In genomic region chr17:40018211-40019121, GRCh38 we compare ENCODE assay signal across 13 cellular contexts. TPM values are rescaled to one million over a fixed set of nuclear protein-coding genes. Genes with fewer than 3 reads are reported as not detected.
DNase-seq lines count a peak whose midpoint lies in the region; FAIRE-seq and TF ChIP-seq lines count a peak whose summit lies in the region.
"Had no signal": no experiment of that assay in that cellular context is flagged by ENCODE, and none has a peak within 500 bp of the region (broad histone marks: within the 10 kb centered on the region; RNA-seq: fewer than 3 reads in every experiment).

No MANE protein-coding gene starts in this region.

- H3K79me2 ChIP-seq in mammary epithelial cell (ENCODE audit: insufficient read depth, low read length): peaks cover 14% of the 10 kb centered on the region

- WGBS in mammary epithelial cell (ENCODE audit: low coverage, missing lambda C conversion rate): 25% methylated on average over 13 of the region's 15 CpGs

- H3K9me3 ChIP-seq in mammary epithelial cell (replicated peaks; ENCODE audit: insufficient read depth, low read length) (no peaks in the 10 kb centered on the region), iPS-20b (ENCODE audit: insufficient read depth, low read depth, low read length) (no peaks in the 10 kb centered on the region), skeletal muscle tissue (ENCODE audit: control insufficient read depth in 3 of 3, low read length in 3 of 3) (no peaks in the 10 kb centered on the region)

- H3K36me3 ChIP-seq in mammary epithelial cell (ENCODE audit: insufficient read depth, low read length) (peaks cover 6% of the 10 kb centered on the region), iPS-20b (ENCODE audit: insufficient read depth, low read depth, low read length) (peaks cover 42% of the 10 kb centered on the region), skeletal muscle tissue (ENCODE audit: control insufficient read depth in 3 of 3, insufficient read depth in 3 of 3, low read length in 3 of 3) (peaks cover 24 to 30% (median 24%) of the 10 kb centered on the region in 3 donors)

- H3K27ac ChIP-seq in mammary epithelial cell (ENCODE audit: insufficient read depth, low read depth, low read length) (peak overlapping the region; percentile 70), iPS-20b (ENCODE audit: low read length) (peak overlapping the region; percentile 82), skeletal muscle tissue (ENCODE audit: low read depth, low read length) (peak overlapping the region; percentile 79)

- H3K4me2 ChIP-seq in mammary epithelial cell (ENCODE audit: insufficient read depth, low read depth, low read length): peak overlapping the region; percentile 68

- intact Hi-C loops in mammary epithelial cell (cut with micrococcal nuclease): no loop called here

- H3K9ac ChIP-seq in mammary epithelial cell (ENCODE audit: insufficient read depth, low read length) (peak overlapping the region; percentile 63), iPS-20b (ENCODE audit: low read depth, low read length) (peak overlapping the region; percentile 57), skeletal muscle tissue (ENCODE audit: low read depth in 1 of 3, low read length in 3 of 3) (peak overlapping the region; percentile 38 to 82 (median 51))

- FAIRE-seq in HTR-8/SVneo (lab: Jason Lieb, UNC): peak; percentile 42
- FAIRE-seq in RCC 7860 (lab: Jason Lieb, UNC): no peak

- H3K4me1 ChIP-seq in mammary epithelial cell (ENCODE audit: insufficient read depth, low read length): peaks cover 87% of the 10 kb centered on the region
- peaks cover 16% of the 10 kb centered on the region; the same call in 1 of the 2 replicates for H3K4me1 ChIP-seq in iPS-20b (ENCODE audit: insufficient read depth, low read length)
- H3K4me1 ChIP-seq in skeletal muscle tissue (ENCODE audit: control insufficient read depth in 3 of 3, insufficient read depth in 3 of 3, low read length in 3 of 3): peaks cover 74 to 94% (median 86%) of the 10 kb centered on the region in 3 donors

- H2AFZ ChIP-seq in mammary epithelial cell (ENCODE audit: low read depth, low read length): no peak overlapping the region

- BruUV-seq in mammary epithelial cell (replicated peaks; lab: Mats Ljungman, UMichigan): no TSS peak

- DNase-seq in HTR-8/SVneo (ENCODE audit: insufficient read length, low spot score) (no peak), mammary epithelial cell (no peak), NCI-H1417 (lab: John Stamatoyannopoulos, UW) (no peak), NCI-H82 (lab: John Stamatoyannopoulos, UW) (no peak), RCC 7860 (ENCODE audit: low spot score) (no peak)
- no peak for DNase-seq in stimulated activated naive CD4-positive, alpha-beta T cell (lab: John Stamatoyannopoulos, UW)
- DNase-seq: activated T-cell treated with anti-CD3 and anti-CD28 coated beads, Interleukin-2, amount 50 U/mL, for 1 hour; islet precursor cell had no signal

- H3K4me3 ChIP-seq in mammary epithelial cell (replicated peaks in 1 of 3; ENCODE audit: insufficient read depth in 1 of 3, low read depth in 2 of 3, low read length in 3 of 3): peak overlapping the region in 1 of 3 experiments; percentile 31
- H3K4me3 ChIP-seq in iPS-20b (ENCODE audit: low read length): peak overlapping the region; percentile 36; the same call in 1 of the 2 replicates
- peak overlapping the region in 2 of 3 donors; percentile 30 to 54 for H3K4me3 ChIP-seq in skeletal muscle tissue (ENCODE audit: low read length in 3 of 3)

- TF ChIP-seq CTCF in mammary epithelial cell (conservative IDR thresholded peaks at IDR 0.05 in 1 of 2, IDR thresholded peaks at IDR 0.05 in 1 of 2; ENCODE audit: extremely low read depth in 1 of 2, insufficient read depth in 1 of 2, low read depth in 1 of 2, low read length in 2 of 2): no peak

- dilution Hi-C loops in mammary epithelial cell (cut with HindIII; ENCODE audit: low sequenced_read_pairs): no loop called here

- H3K27me3 ChIP-seq in mammary epithelial cell (ENCODE audit: insufficient read depth, low read length) (no peaks in the 10 kb centered on the region), iPS-20b (ENCODE audit: insufficient read depth, low read length) (no peaks in the 10 kb centered on the region), skeletal muscle tissue (ENCODE audit: control insufficient read depth in 3 of 3, insufficient read depth in 3 of 3, low read length in 3 of 3) (no peaks in the 10 kb centered on the region)

- no peaks in the 10 kb centered on the region for H4K20me1 ChIP-seq in mammary epithelial cell (ENCODE audit: insufficient read depth, low read length)

- CTCF ChIA-PET in mammary epithelial cell (lab: Charles Lee; ENCODE audit: low non-redundant PET): no interaction called here

- in situ Hi-C loops in mammary epithelial cell (cut with MboI; ENCODE audit: low sequenced_read_pairs in 2 of 2): no loop called here

RNA-seq across cellular contexts. Expression of gene CSF3, which starts 3.2 kb away (rescaled TPM):
- total RNA-seq in mammary epithelial cell (1 to 10 TPM in 1 of 2 donors, not detected in 1; 8.2 TPM), skeletal muscle tissue (0.52 TPM)
- polyA plus RNA-seq in mammary epithelial cell: 5.1 TPM
- not detected for polyA minus RNA-seq in mammary epithelial cell
- total RNA-seq: NCI-H460; T-helper 1 cell treated with Interleukin-12 subunit alpha and Interleukin-12 subunit beta and Interleukin-4 antibody, amounts not matched to agents 30 ng/mL and 1 ng/mL, for 36 hours had no signal

RNA-seq across cellular contexts. Expression of gene MED24, which starts 35.7 kb away (rescaled TPM):
- total RNA-seq in mammary epithelial cell (10 to 100 TPM; 59.3 to 85.6 TPM), skeletal muscle tissue (25.6 TPM)
- 91.2 TPM for polyA plus RNA-seq in mammary epithelial cell
- 116 TPM for polyA minus RNA-seq in mammary epithelial cell

RNA-seq across cellular contexts. Expression of gene PSMD3, which starts 37.9 kb away (rescaled TPM):
- total RNA-seq in mammary epithelial cell (100 to 1,000 TPM; 112 to 159 TPM), skeletal muscle tissue (56.4 TPM)
- 184 TPM for polyA plus RNA-seq in mammary epithelial cell
- 160 TPM for polyA minus RNA-seq in mammary epithelial cell

RNA-seq across cellular contexts. Expression of gene THRA, which starts 44.3 kb away (rescaled TPM):
- 10 to 100 TPM; 10.8 to 11.7 TPM for total RNA-seq in mammary epithelial cell
- polyA plus RNA-seq in mammary epithelial cell: 10.0 TPM
- polyA minus RNA-seq in mammary epithelial cell: 33.1 TPM
- 30.8 TPM for total RNA-seq in skeletal muscle tissue

RNA-seq across cellular contexts. Expression of gene GSDMA, which starts 55.7 kb away (rescaled TPM):
- 10 to 100 TPM in 1 of 2 donors, under 1 TPM in 1; 0.67 to 12.7 TPM for total RNA-seq in mammary epithelial cell
- 7.8 TPM for polyA plus RNA-seq in mammary epithelial cell
- polyA minus RNA-seq in mammary epithelial cell: 2.5 TPM
- not detected for total RNA-seq in skeletal muscle tissue
- total RNA-seq: Daoy, NCI-H460 had no signal
